ENCODE assay signal across 8 cellular contexts in genomic region chr6:10837009-10837691, GRCh38. TPM values are rescaled to one million over a fixed set of nuclear protein-coding genes. Genes with fewer than 3 reads are reported as not detected.
DNase-seq lines count a peak whose midpoint lies in the region; ATAC-seq and TF ChIP-seq lines count a peak whose summit lies in the region.

No MANE protein-coding gene starts in this region.

- CTCF ChIA-PET in PC-3 (lab: Charles Lee), result interaction anchor here (0.6 kb wide), 1 partner anchor 1433 kb away, joined by 5 read pairs; no protein-coding TSS in a partner anchor

- H3K36me3 ChIP-seq in PC-3 (ENCODE audit: low read depth, low read length), result no peaks in the 10 kb centered on the region
- no peaks in the 10 kb centered on the region for H3K36me3 ChIP-seq in duodenal mucosa (ENCODE audit: control insufficient read depth in 1 of 2, insufficient read depth in 2 of 2, low read length in 2 of 2)
- H3K36me3 ChIP-seq in upper lobe of right lung, result no peaks in the 10 kb centered on the region

- H3K4me2 ChIP-seq in PC-3 (ENCODE audit: low read length), result peak overlapping the region; percentile 92

- no peaks in the 10 kb centered on the region for H4K20me1 ChIP-seq in PC-3 (ENCODE audit: low read length)

- intact Hi-C loops in PC-3 (cut with micrococcal nuclease), result no loop called here
- intact Hi-C loops in upper lobe of right lung (cut with DNase I), result no loop called here

- H3K27me3 ChIP-seq in PC-3 (ENCODE audit: low read length) (peaks cover 15% of the 10 kb centered on the region; the same call in 1 of the 2 replicates), duodenal mucosa (ENCODE audit: control insufficient read depth in 1 of 2, insufficient read depth in 2 of 2, low read length in 2 of 2) (peaks cover 25 to 31% of the 10 kb centered on the region in 2 donors), upper lobe of right lung (peaks cover 22% of the 10 kb centered on the region)

- BruUV-seq in PC-3 (replicated peaks; lab: Mats Ljungman, UMichigan), result no TSS peak

- H3K4me3 ChIP-seq in PC-3 (ENCODE audit: low read length), result peak overlapping the region; percentile 80
- peak overlapping the region; percentile 69 to 78 for H3K4me3 ChIP-seq in duodenal mucosa (ENCODE audit: low read depth in 1 of 2, low read length in 2 of 2)
- peak overlapping the region; percentile 56 for H3K4me3 ChIP-seq in upper lobe of right lung

- no peaks in the 10 kb centered on the region for H3K9me3 ChIP-seq in PC-3 (ENCODE audit: low read length)
- peaks cover 0 to 4% of the 10 kb centered on the region in 2 donors for H3K9me3 ChIP-seq in duodenal mucosa (ENCODE audit: control insufficient read depth in 1 of 2, low read length in 2 of 2)
- H3K9me3 ChIP-seq in upper lobe of right lung, result no peaks in the 10 kb centered on the region

- H3K4me1 ChIP-seq in PC-3 (ENCODE audit: insufficient read depth, low read length) (peaks cover 6% of the 10 kb centered on the region; the same call in 1 of the 2 replicates), duodenal mucosa (ENCODE audit: control insufficient read depth in 1 of 2, insufficient read depth in 2 of 2, low read length in 2 of 2) (peaks cover 10 to 21% of the 10 kb centered on the region in 2 donors), upper lobe of right lung (peaks cover 5% of the 10 kb centered on the region)

- H3F3A ChIP-seq in PC-3 (ENCODE audit: low read length, unreplicated experiment), result no peaks in the 10 kb centered on the region

- POLR2A ChIA-PET in PC-3 (lab: Charles Lee; ENCODE audit: unreplicated experiment), result no interaction called here

- H3K9me2 ChIP-seq in PC-3 (replicated peaks; ENCODE audit: low read length), result no peaks in the 10 kb centered on the region

- TF ChIP-seq CTCF in PC-3 (conservative IDR thresholded peaks at IDR 0.05; ENCODE audit: low read depth, low read length) (no peak), upper lobe of right lung (IDR thresholded peaks at IDR 0.05) (no peak)

- DNase-seq in activated CD4-positive, alpha-beta T cell treated with anti-CD3 and anti-CD28 coated beads, Interleukin-2, amount 50 U/mL, for 48 hours, result peak; percentile 6 to 7
- no peak for DNase-seq in activated CD4-positive, alpha-beta T cell treated with anti-CD3 and anti-CD28 coated beads, Interleukin-2, amount 50 U/mL, for 1 hour
- DNase-seq in PC-3 (peak; percentile 28), lung microvascular endothelial cell (ENCODE audit: low read depth in 2 of 2) (peak; percentile 14 to 24), upper lobe of right lung (peak; percentile 73), SIG-M5 treated with dmso at 0.1 percent for 504 hours (lab: John Stamatoyannopoulos, UW; ENCODE audit: unreplicated experiment) (no peak), NCI-H1930 (lab: John Stamatoyannopoulos, UW) (no peak)

- peak overlapping the region; percentile 45 for H3K9ac ChIP-seq in PC-3 (ENCODE audit: low read length)
- H3K9ac ChIP-seq in duodenal mucosa (ENCODE audit: low read depth in 1 of 2, low read length in 2 of 2), result peak overlapping the region in 1 of 2 donors; percentile 39

- H3K79me2 ChIP-seq in PC-3 (ENCODE audit: low read length), result no peaks in the 10 kb centered on the region

- no peak overlapping the region for H3K27ac ChIP-seq in PC-3 (ENCODE audit: low read length)
- no peak overlapping the region for H3K27ac ChIP-seq in duodenal mucosa (ENCODE audit: low read depth, low read length)
- H3K27ac ChIP-seq in upper lobe of right lung, result peak overlapping the region; percentile 73

- ATAC-seq in PC-3 (no peak; the same call in 1 of the 2 replicates), upper lobe of right lung (no peak)

- H2AFZ ChIP-seq in PC-3 (ENCODE audit: low read length), result peak overlapping the region; percentile 86

RNA-seq across cellular contexts. Expression of gene MAK, which starts 1.2 kb away (rescaled TPM):
- total RNA-seq in PC-3 (2014; rRNA removed) (0.11 and 0.12 TPM in 2 replicates), lung microvascular endothelial cell (under 0.01 TPM in 1 of 2 replicates, not detected in the other), upper lobe of right lung (0.29 TPM)

RNA-seq across cellular contexts. Expression of gene GCM2, which starts 44.7 kb away (rescaled TPM):
- total RNA-seq in PC-3 (2014; rRNA removed) (not detected in 2 replicates), lung microvascular endothelial cell (not detected in 2 replicates), upper lobe of right lung (not detected)

RNA-seq across cellular contexts. Expression of gene SYCP2L, which starts 49.7 kb away (rescaled TPM):
- total RNA-seq in PC-3 (2014; rRNA removed), result 0.07 and 2.4 TPM in 2 replicates
- total RNA-seq in lung microvascular endothelial cell, result not detected in 2 replicates
- 0.58 TPM for total RNA-seq in upper lobe of right lung

Comparison
In these comparisons a context has a peak if more than half of its experiments do, and no peak if none do; other contexts are left out.
1. DNase-seq: peak in activated CD4-positive, alpha-beta T cell treated with anti-CD3 and anti-CD28 coated beads, Interleukin-2, amount 50 U/mL, for 48 hours (2 of 2), PC-3 (single experiment), lung microvascular endothelial cell (2 of 2) and upper lobe of right lung (single experiment); none in activated CD4-positive, alpha-beta T cell treated with anti-CD3 and anti-CD28 coated beads, Interleukin-2, amount 50 U/mL, for 1 hour (single experiment), SIG-M5 treated with dmso at 0.1 percent for 504 hours (single experiment) and NCI-H1930 (0 of 2).
2. Peak in every context shown above with its lines, with median percentiles within 50 percentile points of each other: H3K4me3 ChIP-seq.